Comparison of ENCODE assay signal across 16 cellular contexts in the genomic region with DNA sequence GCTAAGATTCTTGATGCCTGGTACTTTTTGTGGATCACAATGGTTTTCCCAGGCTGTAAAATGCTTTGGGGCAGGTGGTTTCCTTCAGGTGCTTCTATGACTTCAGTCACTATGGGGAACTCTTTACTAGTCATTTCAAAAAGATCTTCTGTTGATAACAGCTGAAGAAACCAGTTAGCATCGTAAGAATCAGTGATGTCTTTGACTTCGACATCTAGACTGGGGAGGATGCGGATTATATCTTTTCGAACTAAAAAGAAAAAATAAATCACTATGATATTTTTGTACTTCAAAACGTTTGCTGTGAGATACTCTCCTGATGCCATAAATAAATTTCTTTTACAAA.
DNase-seq lines count a peak whose midpoint lies in the region; ATAC-seq lines count a peak whose summit lies in the region.
"Had no signal": no experiment of that assay in that cellular context is flagged by ENCODE, and none has a peak within 500 bp of the region (broad histone marks: within the 10 kb centered on the region; RNA-seq: fewer than 3 reads in every experiment).

No MANE protein-coding gene starts in this region.

- POLR2A ChIA-PET in T-cell (lab: Charles Lee): interaction anchor here in 1 of 2 donors (1.1 kb wide), 1 partner anchor 74 kb away, joined by 4 read pairs; no protein-coding TSS in a partner anchor

- H3K36me3 Mint-ChIP-seq in activated naive CD4-positive, alpha-beta T cell treated with anti-CD3 and anti-CD28 coated beads, Interleukin-2, amount 50 U/mL, for 24 hours: peaks cover 23% of the 10 kb centered on the region
- H3K36me3 Mint-ChIP-seq in T-cell: peaks cover 62% of the 10 kb centered on the region
- peaks cover 12% of the 10 kb centered on the region for H3K36me3 Mint-ChIP-seq in activated naive CD8-positive, alpha-beta T cell
- peaks cover 26% of the 10 kb centered on the region for H3K36me3 Mint-ChIP-seq in stimulated activated naive CD8-positive, alpha-beta T cell treated with anti-CD3 and anti-CD28 coated beads, Interleukin-15, Interleukin-2, amounts not matched to agents 100 ng/mL and 50 ng/mL, for 24 hours (ENCODE audit: low read depth)

- H3K27ac ChIP-seq in substantia nigra (ENCODE audit: low read depth, low read length, poor library complexity, severe bottlenecking): no peak overlapping the region

- ATAC-seq in T-cell (replicated peaks in 1 of 4): peak in 3 of 4 experiments; percentile 31 to 79 (median 57)

- DNase-seq in activated naive CD4-positive, alpha-beta T cell treated with Interleukin-2 at 50 U/mL for 16 hours: no peak
- no peak for DNase-seq in T-cell
- no peak for DNase-seq in NCI-H1105 treated with DMSO at 0.1 percent for 48 hours (lab: John Stamatoyannopoulos, UW)
- DNase-seq in substantia nigra (lab: John Stamatoyannopoulos, UW): no peak
- DNase-seq: COR-L47, DMS53, H7, MM.1S, NCI-H1105, NCI-H1930, NCI-H2171 treated with DMSO at 0.1 percent for 48 hours, NCI-H82, SHP77 treated with DMSO at 0.1 percent for 48 hours had no signal

- no peak overlapping the region for H3K4me3 Mint-ChIP-seq in activated naive CD4-positive, alpha-beta T cell treated with anti-CD3 and anti-CD28 coated beads, Interleukin-2, amount 50 U/mL, for 24 hours
- peak overlapping the region in 2 of 3 donors; percentile 46 to 61 for H3K4me3 Mint-ChIP-seq in T-cell
- peak overlapping the region; percentile 79 for H3K4me3 Mint-ChIP-seq in activated naive CD8-positive, alpha-beta T cell
- H3K4me3 Mint-ChIP-seq in stimulated activated naive CD8-positive, alpha-beta T cell treated with anti-CD3 and anti-CD28 coated beads, Interleukin-15, Interleukin-2, amounts not matched to agents 100 ng/mL and 50 ng/mL, for 24 hours: peak overlapping the region; percentile 74

- H3K27me3 Mint-ChIP-seq in activated naive CD4-positive, alpha-beta T cell treated with anti-CD3 and anti-CD28 coated beads, Interleukin-2, amount 50 U/mL, for 24 hours: no peaks in the 10 kb centered on the region
- no peaks in the 10 kb centered on the region for H3K27me3 Mint-ChIP-seq in T-cell
- no peaks in the 10 kb centered on the region for H3K27me3 Mint-ChIP-seq in activated naive CD8-positive, alpha-beta T cell
- no peaks in the 10 kb centered on the region for H3K27me3 Mint-ChIP-seq in stimulated activated naive CD8-positive, alpha-beta T cell treated with anti-CD3 and anti-CD28 coated beads, Interleukin-15, Interleukin-2, amounts not matched to agents 100 ng/mL and 50 ng/mL, for 24 hours

- CTCF ChIA-PET in T-cell (lab: Charles Lee): interaction anchor here (0.6 to 1.1 kb wide), 2 partner anchors 42 to 209 kb away, joined by 3 read pairs; no protein-coding TSS in a partner anchor

- no peaks in the 10 kb centered on the region for H3K9me3 Mint-ChIP-seq in activated naive CD4-positive, alpha-beta T cell treated with anti-CD3 and anti-CD28 coated beads, Interleukin-2, amount 50 U/mL, for 24 hours
- no peaks in the 10 kb centered on the region for H3K9me3 Mint-ChIP-seq in T-cell
- no peaks in the 10 kb centered on the region for H3K9me3 Mint-ChIP-seq in activated naive CD8-positive, alpha-beta T cell (ENCODE audit: low read depth)
- H3K9me3 Mint-ChIP-seq in stimulated activated naive CD8-positive, alpha-beta T cell treated with anti-CD3 and anti-CD28 coated beads, Interleukin-15, Interleukin-2, amounts not matched to agents 100 ng/mL and 50 ng/mL, for 24 hours: no peaks in the 10 kb centered on the region

- H3K27ac Mint-ChIP-seq in activated naive CD4-positive, alpha-beta T cell treated with anti-CD3 and anti-CD28 coated beads, Interleukin-2, amount 50 U/mL, for 24 hours: peak overlapping the region; percentile 25
- H3K27ac Mint-ChIP-seq in T-cell: peak overlapping the region; percentile 53 to 84
- H3K27ac Mint-ChIP-seq in activated naive CD8-positive, alpha-beta T cell: peak overlapping the region; percentile 90
- peak overlapping the region; percentile 94 for H3K27ac Mint-ChIP-seq in stimulated activated naive CD8-positive, alpha-beta T cell treated with anti-CD3 and anti-CD28 coated beads, Interleukin-15, Interleukin-2, amounts not matched to agents 100 ng/mL and 50 ng/mL, for 24 hours

- peaks cover 93% of the 10 kb centered on the region for H3K4me1 Mint-ChIP-seq in activated naive CD4-positive, alpha-beta T cell treated with anti-CD3 and anti-CD28 coated beads, Interleukin-2, amount 50 U/mL, for 24 hours
- H3K4me1 Mint-ChIP-seq in T-cell: peaks cover 90 to 91% (median 91%) of the 10 kb centered on the region in 3 donors
- H3K4me1 Mint-ChIP-seq in activated naive CD8-positive, alpha-beta T cell (ENCODE audit: low read depth): peaks cover 91% of the 10 kb centered on the region
- H3K4me1 Mint-ChIP-seq in stimulated activated naive CD8-positive, alpha-beta T cell treated with anti-CD3 and anti-CD28 coated beads, Interleukin-15, Interleukin-2, amounts not matched to agents 100 ng/mL and 50 ng/mL, for 24 hours (ENCODE audit: low read depth): peaks cover 91% of the 10 kb centered on the region

Comparison
In these comparisons a context has a peak if more than half of its experiments do, and no peak if none do; other contexts are left out.
1. H3K27ac Mint-ChIP-seq: peak in every context shown above with its lines; median percentile 94 in stimulated activated naive CD8-positive, alpha-beta T cell treated with anti-CD3 and anti-CD28 coated beads, Interleukin-15, Interleukin-2, amounts not matched to agents 100 ng/mL and 50 ng/mL, for 24 hours; 90 in activated naive CD8-positive, alpha-beta T cell; 68 in T-cell; 25 in activated naive CD4-positive, alpha-beta T cell treated with anti-CD3 and anti-CD28 coated beads, Interleukin-2, amount 50 U/mL, for 24 hours.